ENCODE assay signal across 16 cellular contexts in genomic region chr13:27428160-27428559, GRCh38. TPM values are rescaled to one million over a fixed set of nuclear protein-coding genes. Genes with fewer than 3 reads are reported as not detected.
DNase-seq lines count a peak whose midpoint lies in the region; ATAC-seq and TF ChIP-seq lines count a peak whose summit lies in the region.
"Had no signal": no experiment of that assay in that cellular context is flagged by ENCODE, and none has a peak within 500 bp of the region (broad histone marks: within the 10 kb centered on the region; RNA-seq: fewer than 3 reads in every experiment).

No MANE protein-coding gene starts in this region.

- H3K27ac Mint-ChIP-seq in activated T-cell treated with anti-CD3 and anti-CD28 coated beads, Interleukin-2, amount 50 U/mL, for 72 hours: peak overlapping the region; percentile 73
- H3K27ac Mint-ChIP-seq in immature natural killer cell: peak overlapping the region; percentile 77 to 96 (median 96)

- peaks cover 24 to 52% (median 46%) of the 10 kb centered on the region in 5 donors for H3K4me1 ChIP-seq in subcutaneous abdominal adipose tissue (ENCODE audit: control insufficient read depth in 5 of 5, insufficient read depth in 5 of 5, low read length in 5 of 5)

- no peak for ATAC-seq in activated T-cell treated with anti-CD3 and anti-CD28 coated beads, Interleukin-2, amount 50 U/mL, for 72 hours (replicated peaks in 1 of 2)
- no peak for ATAC-seq in HG02642 (IDR thresholded peaks at IDR 0.05; ENCODE audit: poor library complexity, unreplicated experiment)
- ATAC-seq: body of pancreas had no signal

- H3K27me3 Mint-ChIP-seq in activated T-cell treated with anti-CD3 and anti-CD28 coated beads, Interleukin-2, amount 50 U/mL, for 72 hours (ENCODE audit: low read depth): no peaks in the 10 kb centered on the region
- H3K27me3 Mint-ChIP-seq in immature natural killer cell (ENCODE audit: low read depth in 3 of 3): peaks cover 3 to 23% (median 13%) of the 10 kb centered on the region in 3 donors

- no peaks in the 10 kb centered on the region for H3K9me3 ChIP-seq in subcutaneous abdominal adipose tissue (ENCODE audit: control insufficient read depth in 5 of 5, low read length in 5 of 5)
- H3K9me3 ChIP-seq: body of pancreas, SJSA1, testis had no signal

- H3K9me3 Mint-ChIP-seq in activated T-cell treated with anti-CD3 and anti-CD28 coated beads, Interleukin-2, amount 50 U/mL, for 72 hours: no peaks in the 10 kb centered on the region
- H3K9me3 Mint-ChIP-seq in immature natural killer cell: no peaks in the 10 kb centered on the region

- peaks cover 28 to 55% (median 41%) of the 10 kb centered on the region in 5 donors for H3K36me3 ChIP-seq in subcutaneous abdominal adipose tissue (ENCODE audit: control insufficient read depth in 5 of 5, insufficient read depth in 5 of 5, low read length in 5 of 5)

- no peak overlapping the region for H3K4me3 ChIP-seq in subcutaneous abdominal adipose tissue (ENCODE audit: low read depth in 1 of 5, low read length in 5 of 5)
- H3K4me3 ChIP-seq: body of pancreas, SJSA1, testis had no signal

- no peak for TF ChIP-seq CTCF in VCaP (conservative IDR thresholded peaks at IDR 0.05)

- H3K36me3 Mint-ChIP-seq in activated T-cell treated with anti-CD3 and anti-CD28 coated beads, Interleukin-2, amount 50 U/mL, for 72 hours (ENCODE audit: insufficient read depth in 2 of 2): peaks cover 21 to 40% of the 10 kb centered on the region in 2 donors
- peaks cover 18 to 45% (median 25%) of the 10 kb centered on the region in 3 donors for H3K36me3 Mint-ChIP-seq in immature natural killer cell

- DNase-seq in activated T-cell treated with anti-CD3 and anti-CD28 coated beads, Interleukin-2, amount 50 U/mL, for 72 hours: no peak
- DNase-seq in activated T-cell treated with anti-CD3 and anti-CD28 coated beads for 4 hours (no peak), immature natural killer cell (no peak), activated gamma-delta T cell (lab: John Stamatoyannopoulos, UW) (no peak), T1000 (lab: John Stamatoyannopoulos, UW) (no peak)
- DNase-seq: dermis blood vessel endothelial cell; DMS153; NCI-H1694; NCI-H446 treated with DMSO at 0.1 percent for 48 hours; stimulated activated CD4-positive, alpha-beta T cell treated with anti-CD3 and anti-CD28 coated beads, Interleukin-15, amount 100 ng/mL, for 24 hours; testis had no signal

- H3K27ac ChIP-seq in VCaP: peak overlapping the region; percentile 94; the same call in 1 of the 2 replicates
- peak overlapping the region; percentile 93 for H3K27ac ChIP-seq in subcutaneous abdominal adipose tissue (ENCODE audit: low read depth, low read length)
- H3K27ac ChIP-seq: SJSA1 had no signal

- peaks cover 64% of the 10 kb centered on the region for H3K4me1 Mint-ChIP-seq in activated T-cell treated with anti-CD3 and anti-CD28 coated beads, Interleukin-2, amount 50 U/mL, for 72 hours (ENCODE audit: low read depth)
- peaks cover 68 to 69% of the 10 kb centered on the region in 2 donors for H3K4me1 Mint-ChIP-seq in immature natural killer cell

- H3K9ac ChIP-seq in subcutaneous abdominal adipose tissue (ENCODE audit: low read length in 5 of 5): no peak overlapping the region

- no peaks in the 10 kb centered on the region for H3K27me3 ChIP-seq in subcutaneous abdominal adipose tissue (ENCODE audit: control insufficient read depth in 5 of 5, insufficient read depth in 4 of 5, low read length in 5 of 5)
- H3K27me3 ChIP-seq: body of pancreas, SJSA1, testis had no signal

- H3K4me3 Mint-ChIP-seq in activated T-cell treated with anti-CD3 and anti-CD28 coated beads, Interleukin-2, amount 50 U/mL, for 72 hours: peak overlapping the region; percentile 66 to 93
- H3K4me3 Mint-ChIP-seq in immature natural killer cell: peak overlapping the region; percentile 52 to 98 (median 91)

RNA-seq across cellular contexts. Expression of gene GTF3A, which starts 3.7 kb away (rescaled TPM):
- total RNA-seq in activated T-cell treated with anti-CD3 and anti-CD28 coated beads, Interleukin-2, amount 50 U/mL, for 72 hours: 100 to 1,000 TPM; 188 to 237 TPM
- 100 to 1,000 TPM; 483 to 645 (median 583) TPM for polyA plus RNA-seq in immature natural killer cell

RNA-seq across cellular contexts. Expression of gene MTIF3, which starts 22.2 kb away (rescaled TPM):
- total RNA-seq in activated T-cell treated with anti-CD3 and anti-CD28 coated beads, Interleukin-2, amount 50 U/mL, for 72 hours: 10 to 100 TPM; 25.0 to 30.6 TPM
- polyA plus RNA-seq in immature natural killer cell: 10 to 100 TPM; 55.0 to 77.7 (median 67.1) TPM
